In the genomic region with DNA sequence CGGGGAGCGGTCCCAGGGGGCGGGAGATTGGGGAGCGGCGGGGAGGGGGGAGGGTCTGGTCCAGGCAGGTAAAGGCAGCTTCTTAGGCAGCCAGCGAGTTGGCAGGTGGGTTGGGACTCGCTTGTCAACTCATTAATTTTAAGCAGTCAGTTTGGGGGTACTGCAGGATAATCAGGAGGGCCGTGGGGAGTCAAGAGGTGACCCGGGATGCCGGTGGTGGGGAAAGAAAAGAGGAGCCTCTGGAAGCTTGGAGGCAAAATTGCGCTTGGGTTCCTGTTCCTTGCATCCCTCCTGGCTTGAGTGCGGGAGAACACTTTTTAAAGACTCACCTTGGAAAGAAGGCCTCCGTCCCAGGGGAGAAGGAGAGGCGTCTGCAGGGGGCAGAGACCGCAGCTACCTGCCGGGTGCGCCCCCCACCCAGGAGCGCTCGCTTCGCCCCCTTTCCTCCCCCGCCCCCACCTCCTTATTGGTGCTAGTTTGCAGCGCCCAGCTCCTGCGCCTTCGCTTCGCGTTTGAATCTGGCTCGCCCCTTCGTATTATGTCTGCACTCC, we compare ENCODE assay signal across 1 cellular context.
TF ChIP-seq lines count a peak whose summit lies in the region.

A gene with protein sequence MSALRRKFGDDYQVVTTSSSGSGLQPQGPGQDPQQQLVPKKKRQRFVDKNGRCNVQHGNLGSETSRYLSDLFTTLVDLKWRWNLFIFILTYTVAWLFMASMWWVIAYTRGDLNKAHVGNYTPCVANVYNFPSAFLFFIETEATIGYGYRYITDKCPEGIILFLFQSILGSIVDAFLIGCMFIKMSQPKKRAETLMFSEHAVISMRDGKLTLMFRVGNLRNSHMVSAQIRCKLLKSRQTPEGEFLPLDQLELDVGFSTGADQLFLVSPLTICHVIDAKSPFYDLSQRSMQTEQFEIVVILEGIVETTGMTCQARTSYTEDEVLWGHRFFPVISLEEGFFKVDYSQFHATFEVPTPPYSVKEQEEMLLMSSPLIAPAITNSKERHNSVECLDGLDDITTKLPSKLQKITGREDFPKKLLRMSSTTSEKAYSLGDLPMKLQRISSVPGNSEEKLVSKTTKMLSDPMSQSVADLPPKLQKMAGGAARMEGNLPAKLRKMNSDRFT (plus strand): TSS at position 458 of the 551 bp plus-strand sequence. CDS start 81 bp downstream, at position 539.

TF ChIP-seq in GM23338, 12 proteins besides CTCF, POLR2A, EP300 and RAD21 (continued from another document):
- TF ChIP-seq, protein P1, sequence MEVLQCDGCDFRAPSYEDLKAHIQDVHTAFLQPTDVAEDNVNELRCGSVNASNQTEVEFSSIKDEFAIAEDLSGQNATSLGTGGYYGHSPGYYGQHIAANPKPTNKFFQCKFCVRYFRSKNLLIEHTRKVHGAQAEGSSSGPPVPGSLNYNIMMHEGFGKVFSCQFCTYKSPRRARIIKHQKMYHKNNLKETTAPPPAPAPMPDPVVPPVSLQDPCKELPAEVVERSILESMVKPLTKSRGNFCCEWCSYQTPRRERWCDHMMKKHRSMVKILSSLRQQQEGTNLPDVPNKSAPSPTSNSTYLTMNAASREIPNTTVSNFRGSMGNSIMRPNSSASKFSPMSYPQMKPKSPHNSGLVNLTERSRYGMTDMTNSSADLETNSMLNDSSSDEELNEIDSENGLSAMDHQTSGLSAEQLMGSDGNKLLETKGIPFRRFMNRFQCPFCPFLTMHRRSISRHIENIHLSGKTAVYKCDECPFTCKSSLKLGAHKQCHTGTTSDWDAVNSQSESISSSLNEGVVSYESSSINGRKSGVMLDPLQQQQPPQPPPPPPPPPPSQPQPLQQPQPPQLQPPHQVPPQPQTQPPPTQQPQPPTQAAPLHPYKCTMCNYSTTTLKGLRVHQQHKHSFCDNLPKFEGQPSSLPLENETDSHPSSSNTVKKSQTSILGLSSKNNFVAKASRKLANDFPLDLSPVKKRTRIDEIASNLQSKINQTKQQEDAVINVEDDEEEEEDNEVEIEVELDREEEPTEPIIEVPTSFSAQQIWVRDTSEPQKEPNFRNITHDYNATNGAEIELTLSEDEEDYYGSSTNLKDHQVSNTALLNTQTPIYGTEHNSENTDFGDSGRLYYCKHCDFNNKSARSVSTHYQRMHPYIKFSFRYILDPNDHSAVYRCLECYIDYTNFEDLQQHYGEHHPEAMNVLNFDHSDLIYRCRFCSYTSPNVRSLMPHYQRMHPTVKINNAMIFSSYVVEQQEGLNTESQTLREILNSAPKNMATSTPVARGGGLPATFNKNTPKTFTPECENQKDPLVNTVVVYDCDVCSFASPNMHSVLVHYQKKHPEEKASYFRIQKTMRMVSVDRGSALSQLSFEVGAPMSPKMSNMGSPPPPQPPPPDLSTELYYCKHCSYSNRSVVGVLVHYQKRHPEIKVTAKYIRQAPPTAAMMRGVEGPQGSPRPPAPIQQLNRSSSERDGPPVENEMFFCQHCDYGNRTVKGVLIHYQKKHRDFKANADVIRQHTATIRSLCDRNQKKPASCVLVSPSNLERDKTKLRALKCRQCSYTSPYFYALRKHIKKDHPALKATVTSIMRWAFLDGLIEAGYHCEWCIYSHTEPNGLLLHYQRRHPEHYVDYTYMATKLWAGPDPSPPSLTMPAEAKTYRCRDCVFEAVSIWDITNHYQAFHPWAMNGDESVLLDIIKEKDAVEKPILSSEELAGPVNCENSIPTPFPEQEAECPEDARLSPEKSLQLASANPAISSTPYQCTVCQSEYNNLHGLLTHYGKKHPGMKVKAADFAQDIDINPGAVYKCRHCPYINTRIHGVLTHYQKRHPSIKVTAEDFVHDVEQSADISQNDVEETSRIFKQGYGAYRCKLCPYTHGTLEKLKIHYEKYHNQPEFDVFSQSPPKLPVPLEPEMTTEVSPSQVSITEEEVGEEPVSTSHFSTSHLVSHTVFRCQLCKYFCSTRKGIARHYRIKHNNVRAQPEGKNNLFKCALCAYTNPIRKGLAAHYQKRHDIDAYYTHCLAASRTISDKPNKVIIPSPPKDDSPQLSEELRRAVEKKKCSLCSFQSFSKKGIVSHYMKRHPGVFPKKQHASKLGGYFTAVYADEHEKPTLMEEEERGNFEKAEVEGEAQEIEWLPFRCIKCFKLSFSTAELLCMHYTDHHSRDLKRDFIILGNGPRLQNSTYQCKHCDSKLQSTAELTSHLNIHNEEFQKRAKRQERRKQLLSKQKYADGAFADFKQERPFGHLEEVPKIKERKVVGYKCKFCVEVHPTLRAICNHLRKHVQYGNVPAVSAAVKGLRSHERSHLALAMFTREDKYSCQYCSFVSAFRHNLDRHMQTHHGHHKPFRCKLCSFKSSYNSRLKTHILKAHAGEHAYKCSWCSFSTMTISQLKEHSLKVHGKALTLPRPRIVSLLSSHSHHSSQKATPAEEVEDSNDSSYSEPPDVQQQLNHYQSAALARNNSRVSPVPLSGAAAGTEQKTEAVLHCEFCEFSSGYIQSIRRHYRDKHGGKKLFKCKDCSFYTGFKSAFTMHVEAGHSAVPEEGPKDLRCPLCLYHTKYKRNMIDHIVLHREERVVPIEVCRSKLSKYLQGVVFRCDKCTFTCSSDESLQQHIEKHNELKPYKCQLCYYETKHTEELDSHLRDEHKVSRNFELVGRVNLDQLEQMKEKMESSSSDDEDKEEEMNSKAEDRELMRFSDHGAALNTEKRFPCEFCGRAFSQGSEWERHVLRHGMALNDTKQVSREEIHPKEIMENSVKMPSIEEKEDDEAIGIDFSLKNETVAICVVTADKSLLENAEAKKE (CRISPR knock-in tag; IDR thresholded peaks at IDR 0.05) = no peak
- no peak for TF ChIP-seq STAT1 (IDR thresholded peaks at IDR 0.05; ENCODE audit: unreplicated experiment)
